1 cellular context compared by ENCODE assay signal in the genomic region with DNA sequence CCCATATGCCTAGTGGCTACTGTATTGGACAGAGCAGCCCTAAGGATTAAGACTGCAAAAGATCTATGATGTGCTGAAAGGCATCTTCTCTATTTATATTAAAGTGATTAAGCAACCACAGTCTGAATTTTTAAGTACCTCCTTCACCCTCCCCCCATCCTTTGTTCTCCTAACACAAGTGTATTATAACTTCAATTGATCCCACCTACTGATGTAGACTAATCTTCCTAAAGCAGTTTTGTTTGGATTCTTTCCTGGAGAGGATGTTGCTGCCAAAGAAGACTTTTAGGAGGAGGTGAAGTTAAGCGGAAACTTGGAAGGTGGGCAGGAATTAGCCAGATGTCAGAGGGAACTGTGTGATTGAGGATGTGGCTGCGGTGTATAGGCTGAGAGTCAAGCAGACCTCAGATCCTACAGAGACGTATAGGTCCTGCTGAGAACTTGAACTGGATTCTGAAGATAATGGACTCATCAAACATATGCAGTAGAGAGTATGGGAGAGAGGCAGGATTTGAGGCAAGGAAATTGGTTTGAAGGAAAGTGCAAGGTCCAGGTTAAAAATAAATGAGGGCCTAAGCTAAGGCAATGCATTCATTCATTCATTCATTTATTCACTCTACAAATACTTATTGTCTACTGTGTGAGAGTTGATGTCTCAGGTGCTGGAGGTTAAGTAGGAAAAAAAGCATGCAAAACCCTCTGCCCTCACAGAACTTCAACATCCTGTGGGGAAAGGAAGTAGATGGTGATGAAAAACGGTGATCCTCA.
TF ChIP-seq lines count a peak whose summit lies in the region.

No MANE protein-coding gene starts in this region.

TF ChIP-seq in GM12878, 131 proteins besides CTCF, POLR2A, EP300 and RAD21:
- TF ChIP-seq EGR1 (IDR thresholded peaks at IDR 0.05; ENCODE audit: borderline replicate concordance in 1 of 2, low read depth in 2 of 2, low read length in 2 of 2) (no peak), ZNF24 (IDR thresholded peaks at IDR 0.05) (peak; percentile 90)
TF ChIP-seq in GM12878: peak in this region for 1.
